23 cellular contexts compared by ENCODE assay signal in genomic region chr3:184864012-184864411, GRCh38. TPM values are rescaled to one million over a fixed set of nuclear protein-coding genes. Genes with fewer than 3 reads are reported as not detected.
DNase-seq lines count a peak whose midpoint lies in the region; ATAC-seq, FAIRE-seq and TF ChIP-seq lines count a peak whose summit lies in the region.
"Had no signal": no experiment of that assay in that cellular context is flagged by ENCODE, and none has a peak within 500 bp of the region (broad histone marks: within the 10 kb centered on the region; RNA-seq: fewer than 3 reads in every experiment).

No MANE protein-coding gene starts in this region.

- peak; percentile 43 for FAIRE-seq in H54 (lab: Jason Lieb, UNC)
- FAIRE-seq: D721Med, G401.6, GM12891, HepG2, HTR-8/SVneo had no signal

- no peak overlapping the region for H3K4me2 ChIP-seq in smooth muscle cell
- H3K4me2 ChIP-seq: GM23338 had no signal

- peaks cover 17% of the 10 kb centered on the region for H3K36me3 ChIP-seq in smooth muscle cell (ENCODE audit: low read depth)

- H3K27ac ChIP-seq in smooth muscle cell (ENCODE audit: low read depth) = no peak overlapping the region

- no peak for TF ChIP-seq CTCF in smooth muscle cell (IDR thresholded peaks at IDR 0.05; ENCODE audit: borderline replicate concordance, insufficient read depth, poor library complexity, severe bottlenecking)

- no peak for DNase-seq in Right ventricle myocardium inferior (ENCODE audit: missing footprints)
- DNase-seq in cardiac septum (ENCODE audit: low spot score) = no peak
- DNase-seq in H54 (ENCODE audit: insufficient read length, low spot score) = no peak
- DNase-seq in left lobe of liver (ENCODE audit: low spot score) = no peak
- no peak for DNase-seq in sciatic nerve (ENCODE audit: low spot score)
- DNase-seq in smooth muscle cell (lab: John Stamatoyannopoulos, UW; ENCODE audit: unreplicated experiment) = no peak
- DNase-seq in HK-2 (ENCODE audit: unreplicated experiment) = no peak
- DNase-seq in COLO829 (ENCODE audit: low spot score) = no peak
- DNase-seq: 8988T; AML-193; CD4-positive, alpha-beta memory T cell; COR-L47; DMS153; DMS79 treated with DMSO at 0.1 percent for 48 hours; EL; H9 had no signal

- no peaks in the 10 kb centered on the region for H3K79me2 ChIP-seq in smooth muscle cell (ENCODE audit: low read depth)

- no peak overlapping the region for H2AFZ ChIP-seq in smooth muscle cell (ENCODE audit: low read depth)
- H2AFZ ChIP-seq: GM23338 had no signal

- H3K9me3 ChIP-seq in smooth muscle cell (replicated peaks; ENCODE audit: low read depth) = no peaks in the 10 kb centered on the region
- H3K9me3 ChIP-seq: BLaER1 treated with 17β-estradiol and CSF1 and Interleukin-3, amounts not matched to agents 10 nM and 100 nM had no signal

- TF ChIP-seq POLR2A in H54 (IDR thresholded peaks at IDR 0.05; ENCODE audit: low read depth, low read length) = no peak

- intact Hi-C loops in Right ventricle myocardium inferior (cut with DNase I) = no loop called here
- intact Hi-C loops in cardiac septum (cut with DNase I) = no loop called here
- intact Hi-C loops in sciatic nerve (cut with DNase I) = no loop called here

- no peaks in the 10 kb centered on the region for H4K20me1 ChIP-seq in smooth muscle cell (ENCODE audit: low read depth)
- H4K20me1 ChIP-seq: BLaER1 treated with 17β-estradiol and CSF1 and Interleukin-3, amounts not matched to agents 10 nM and 100 nM had no signal

- no peak overlapping the region for H3K9ac ChIP-seq in smooth muscle cell (ENCODE audit: low read depth)
- H3K9ac ChIP-seq: BLaER1 treated with 17β-estradiol and CSF1 and Interleukin-3, amounts not matched to agents 10 nM and 100 nM had no signal

- H3K4me1 ChIP-seq in smooth muscle cell (ENCODE audit: low read depth) = no peaks in the 10 kb centered on the region

- peak; percentile 44 for ATAC-seq in Right ventricle myocardium inferior
- ATAC-seq in left lobe of liver = peak; percentile 26
- peak; percentile 32 for ATAC-seq in sciatic nerve
- ATAC-seq: GM23338, HepG2 had no signal

- no peak overlapping the region for H3K4me3 ChIP-seq in smooth muscle cell
- H3K4me3 ChIP-seq: BLaER1 treated with 17β-estradiol and CSF1 and Interleukin-3, amounts not matched to agents 10 nM and 100 nM; GM23338 had no signal

- H3F3A ChIP-seq in smooth muscle cell (ENCODE audit: low read depth) = no peaks in the 10 kb centered on the region

- no peaks in the 10 kb centered on the region for H3K27me3 ChIP-seq in smooth muscle cell (ENCODE audit: low read depth)
- H3K27me3 ChIP-seq: BLaER1 treated with 17β-estradiol and CSF1 and Interleukin-3, amounts not matched to agents 10 nM and 100 nM had no signal

RNA-seq across cellular contexts. Expression of gene VPS8, which starts 52.0 kb away (rescaled TPM):
- total RNA-seq in Right ventricle myocardium inferior (46.1 TPM), cardiac septum (101 TPM), left lobe of liver (16.4 TPM), sciatic nerve (86.4 TPM), smooth muscle cell (42.2 and 53.9 TPM in 2 replicates)
- 16.1 TPM in 2 replicates for polyA plus RNA-seq in smooth muscle cell
